Comparison of ENCODE assay signal across 17 cellular contexts in genomic region chr11:90532125-90532524, GRCh38.
DNase-seq lines count a peak whose midpoint lies in the region; ATAC-seq and TF ChIP-seq lines count a peak whose summit lies in the region.
"Had no signal": no experiment of that assay in that cellular context is flagged by ENCODE, and none has a peak within 500 bp of the region (broad histone marks: within the 10 kb centered on the region; RNA-seq: fewer than 3 reads in every experiment).

No MANE protein-coding gene starts in this region.

- H3K36me3 ChIP-seq in GM23338 (ENCODE audit: insufficient read depth) (no peaks in the 10 kb centered on the region), endodermal cell (ENCODE audit: control insufficient read depth, insufficient read depth, low read length) (no peaks in the 10 kb centered on the region)
- H3K36me3 ChIP-seq: BLaER1 had no signal

- H3K4me1 Mint-ChIP-seq in GM23338 (peaks cover 19% of the 10 kb centered on the region; the same call in 2 of the 3 replicates), endodermal cell (peaks cover 22% of the 10 kb centered on the region)
- H3K4me1 Mint-ChIP-seq in stimulated activated memory B cell treated with anti-CD40 and anti-IgM and Interleukin-4, amounts not matched to agents 10 μg/mL and 1 μg/mL and 100 μg/mL, for 72 hours, result no peaks in the 10 kb centered on the region
- H3K4me1 Mint-ChIP-seq: B cell; CD4-positive, CD25-positive, alpha-beta regulatory T cell had no signal

- H3K4me1 ChIP-seq in GM23338 (ENCODE audit: insufficient read depth) (peaks cover 9% of the 10 kb centered on the region; the same call in 1 of the 2 replicates), endodermal cell (ENCODE audit: control insufficient read depth, insufficient read depth, low read length) (peaks cover 2% of the 10 kb centered on the region)
- H3K4me1 ChIP-seq: BLaER1, Caco-2 had no signal

- H3K27ac Mint-ChIP-seq in GM23338, result peak overlapping the region; percentile 45; the same call in 1 of the 2 replicates
- H3K27ac Mint-ChIP-seq in endodermal cell, result no peak overlapping the region
- H3K27ac Mint-ChIP-seq in stimulated activated memory B cell treated with anti-CD40 and anti-IgM and Interleukin-4, amounts not matched to agents 10 μg/mL and 1 μg/mL and 100 μg/mL, for 72 hours, result no peak overlapping the region
- H3K27ac Mint-ChIP-seq: B cell; CD4-positive, CD25-positive, alpha-beta regulatory T cell; CD8-positive, alpha-beta T cell had no signal

- no peak overlapping the region for H3K4me2 ChIP-seq in GM23338
- H3K4me2 ChIP-seq: BLaER1 had no signal

- H3K4me3 Mint-ChIP-seq in GM23338 (no peak overlapping the region), endodermal cell (no peak overlapping the region)
- H3K4me3 Mint-ChIP-seq in stimulated activated memory B cell treated with anti-CD40 and anti-IgM and Interleukin-4, amounts not matched to agents 10 μg/mL and 1 μg/mL and 100 μg/mL, for 72 hours, result no peak overlapping the region
- H3K4me3 Mint-ChIP-seq: B cell; CD4-positive, CD25-positive, alpha-beta regulatory T cell; CD8-positive, alpha-beta T cell had no signal

- no peaks in the 10 kb centered on the region; the same call in 1 of the 2 replicates for H3K9me2 ChIP-seq in GM23338 (ENCODE audit: insufficient read depth)

- no peak overlapping the region for H2AFZ ChIP-seq in GM23338

- H3K36me3 Mint-ChIP-seq in GM23338 (ENCODE audit: low read depth) (no peaks in the 10 kb centered on the region), endodermal cell (ENCODE audit: low read depth) (no peaks in the 10 kb centered on the region)
- H3K36me3 Mint-ChIP-seq in stimulated activated memory B cell treated with anti-CD40 and anti-IgM and Interleukin-4, amounts not matched to agents 10 μg/mL and 1 μg/mL and 100 μg/mL, for 72 hours, result no peaks in the 10 kb centered on the region
- H3K36me3 Mint-ChIP-seq: CD4-positive, CD25-positive, alpha-beta regulatory T cell; CD8-positive, alpha-beta T cell had no signal

- no peak overlapping the region for H3K9ac ChIP-seq in endodermal cell (ENCODE audit: extremely low read depth, low read length, poor library complexity, severe bottlenecking)
- H3K9ac ChIP-seq: BLaER1 had no signal

- H3K27me3 Mint-ChIP-seq in GM23338 (ENCODE audit: insufficient read depth, low read depth, poor library complexity), result peaks cover 2% of the 10 kb centered on the region
- peaks cover 2% of the 10 kb centered on the region for H3K27me3 Mint-ChIP-seq in endodermal cell (ENCODE audit: insufficient read depth)
- H3K27me3 Mint-ChIP-seq in stimulated activated memory B cell treated with anti-CD40 and anti-IgM and Interleukin-4, amounts not matched to agents 10 μg/mL and 1 μg/mL and 100 μg/mL, for 72 hours, result no peaks in the 10 kb centered on the region
- H3K27me3 Mint-ChIP-seq: B cell; CD4-positive, CD25-positive, alpha-beta regulatory T cell had no signal

- H3F3A ChIP-seq in GM23338 (replicated peaks; ENCODE audit: low read depth), result no peaks in the 10 kb centered on the region

- H3K27ac ChIP-seq in GM23338 (ENCODE audit: low read depth), result no peak overlapping the region
- no peak overlapping the region for H3K27ac ChIP-seq in endodermal cell (ENCODE audit: low read depth, low read length)
- H3K27ac ChIP-seq: 22Rv1, BLaER1, C4-2B had no signal

- TF ChIP-seq CTCF in GM23338 (conservative IDR thresholded peaks at IDR 0.05; ENCODE audit: low read depth in 2 of 2), result no peak
- TF ChIP-seq CTCF in endodermal cell (conservative IDR thresholded peaks at IDR 0.05), result no peak

- H3K9me3 Mint-ChIP-seq in GM23338 (no peaks in the 10 kb centered on the region), endodermal cell (no peaks in the 10 kb centered on the region)
- H3K9me3 Mint-ChIP-seq in stimulated activated memory B cell treated with anti-CD40 and anti-IgM and Interleukin-4, amounts not matched to agents 10 μg/mL and 1 μg/mL and 100 μg/mL, for 72 hours, result peaks cover under 1% of the 10 kb centered on the region

- peak; percentile 4 for DNase-seq in GM23338 (ENCODE audit: low spot score)
- DNase-seq in endodermal cell, result peak; percentile 57
- peak; percentile 28 for DNase-seq in iPS-NIHi7 (ENCODE audit: extremely low spot score)
- DNase-seq in NCI-H1105 treated with DMSO at 0.1 percent for 48 hours (lab: John Stamatoyannopoulos, UW), result no peak
- DNase-seq: Caco-2; CD4-positive, CD25-positive, alpha-beta regulatory T cell; CD8-positive, alpha-beta T cell; DMS153; DND-41; GOT3; HCEC 1CT had no signal

- ATAC-seq in GM23338, result peak; percentile 73
- ATAC-seq in stimulated activated memory B cell treated with anti-CD40 and anti-IgM and Interleukin-4, amounts not matched to agents 10 μg/mL and 1 μg/mL and 100 μg/mL, for 72 hours, result no peak
- ATAC-seq in GM19324 (IDR thresholded peaks at IDR 0.05; ENCODE audit: low FRiP score, unreplicated experiment), result no peak
- ATAC-seq: CD8-positive, alpha-beta T cell had no signal

- H3K4me3 ChIP-seq in GM23338 (no peak overlapping the region), endodermal cell (ENCODE audit: low read length) (no peak overlapping the region)
- H3K4me3 ChIP-seq: BLaER1 had no signal

- no peaks in the 10 kb centered on the region for H3K9me3 ChIP-seq in endodermal cell (ENCODE audit: control insufficient read depth, low read length)
- H3K9me3 ChIP-seq: BLaER1, Caco-2 had no signal

- no peaks in the 10 kb centered on the region for H3K27me3 ChIP-seq in GM23338 (ENCODE audit: insufficient read depth)
- H3K27me3 ChIP-seq in endodermal cell (ENCODE audit: control insufficient read depth, insufficient read depth, low read length, poor library complexity, severe bottlenecking), result no peaks in the 10 kb centered on the region
- H3K27me3 ChIP-seq: BLaER1 had no signal

- H4K20me1 ChIP-seq in GM23338 (replicated peaks; ENCODE audit: insufficient read depth), result no peaks in the 10 kb centered on the region
- H4K20me1 ChIP-seq: BLaER1 had no signal

- H3K79me2 ChIP-seq in GM23338 (replicated peaks; ENCODE audit: insufficient read depth), result no peaks in the 10 kb centered on the region

TF ChIP-seq in GM23338, 12 proteins besides CTCF, POLR2A, EP300 and RAD21:
- TF ChIP-seq ZNF462 (CRISPR knock-in tag; IDR thresholded peaks at IDR 0.05) (peak; percentile 59; the same call in 1 of the 2 replicates), CREB1 (CRISPR knock-in tag; IDR thresholded peaks at IDR 0.05; ENCODE audit: low read depth) (no peak)
